In the genomic region with DNA sequence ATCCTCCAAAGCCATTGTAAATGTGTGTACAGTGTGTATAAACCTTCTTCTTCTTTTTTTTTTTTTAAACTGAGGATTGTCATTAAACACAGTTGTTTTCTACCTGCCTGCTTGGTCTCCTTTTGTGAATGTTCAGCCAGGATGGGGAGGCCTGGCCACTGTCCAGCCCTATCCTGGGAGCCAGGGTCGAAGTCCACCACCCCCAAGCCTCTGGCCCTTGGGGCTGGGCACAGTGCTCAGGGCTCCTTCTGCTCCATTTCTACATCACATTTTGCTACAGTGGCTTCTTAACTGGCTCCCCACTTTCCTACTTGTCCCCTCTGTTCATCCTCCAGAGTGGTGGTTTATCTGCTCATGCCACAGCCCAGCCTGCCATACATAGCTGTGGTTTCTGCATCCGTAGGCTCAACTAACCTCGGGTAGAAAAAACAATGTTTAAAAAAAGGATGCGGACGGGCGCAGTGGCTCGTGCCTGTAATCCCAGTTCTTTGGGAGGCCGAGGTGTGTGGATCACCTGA, we compare ENCODE assay signal across 1 cellular context.
TF ChIP-seq lines count a peak whose summit lies in the region.

No MANE protein-coding gene starts in this region.

TF ChIP-seq in HepG2, 621 proteins besides CTCF, POLR2A, EP300 and RAD21 (continued from another document):
- TF ChIP-seq ZSCAN9 (CRISPR knock-in tag; IDR thresholded peaks at IDR 0.05; ENCODE audit: borderline replicate concordance) (no peak), TCF7 (IDR thresholded peaks at IDR 0.05; ENCODE audit: low read depth) (no peak), CSRNP1 (CRISPR knock-in tag; IDR thresholded peaks at IDR 0.05) (no peak), MTA1 (CRISPR knock-in tag; IDR thresholded peaks at IDR 0.05; ENCODE audit: borderline replicate concordance) (peak; percentile 52; the same call in 1 of the 2 replicates), ZNF766 (CRISPR knock-in tag; IDR thresholded peaks at IDR 0.05; ENCODE audit: borderline replicate concordance) (no peak), ZNF629 (CRISPR knock-in tag; conservative IDR thresholded peaks at IDR 0.05) (no peak), XRCC5 (optimal IDR thresholded peaks at IDR 0.05; ENCODE audit: low read length) (no peak), ZBTB1 (CRISPR knock-in tag; IDR thresholded peaks at IDR 0.05; ENCODE audit: borderline replicate concordance) (no peak), MIER2 (CRISPR knock-in tag; IDR thresholded peaks at IDR 0.05) (0 out of 2 replicates have a peak, but pooled peaks have one; percentile 39), HMGA1 (CRISPR knock-in tag; conservative IDR thresholded peaks at IDR 0.05) (no peak), BRD4 (CRISPR knock-in tag; IDR thresholded peaks at IDR 0.05) (no peak), RBAK (CRISPR knock-in tag; IDR thresholded peaks at IDR 0.05) (no peak), RFX5 (IDR thresholded peaks at IDR 0.05; ENCODE audit: low read depth, low read length) (no peak), ZC3H4 (CRISPR knock-in tag; IDR thresholded peaks at IDR 0.05; ENCODE audit: borderline replicate concordance) (no peak), RARA (CRISPR knock-in tag; IDR thresholded peaks at IDR 0.05) (no peak), ZNF121 (CRISPR knock-in tag; IDR thresholded peaks at IDR 0.05) (peak; percentile 35; the same call in 1 of the 2 replicates), ZNF496 (CRISPR knock-in tag; IDR thresholded peaks at IDR 0.05; ENCODE audit: insufficient replicate concordance) (no peak), HDAC2 (CRISPR knock-in tag; IDR thresholded peaks at IDR 0.05) (peak; percentile 39; the same call in 1 of the 2 replicates), CEBPB (IDR thresholded peaks at IDR 0.05; ENCODE audit: borderline replicate concordance, low read depth, low read length) (no peak), SPEN (CRISPR knock-in tag; IDR thresholded peaks at IDR 0.05; ENCODE audit: low read depth) (no peak), RORA (CRISPR knock-in tag; IDR thresholded peaks at IDR 0.05) (peak; percentile 63; the same call in 1 of the 2 replicates), HMG20A (CRISPR knock-in tag; IDR thresholded peaks at IDR 0.05; ENCODE audit: borderline replicate concordance) (peak; percentile 40; the same call in 1 of the 2 replicates), ETV5 (CRISPR knock-in tag; IDR thresholded peaks at IDR 0.05; ENCODE audit: borderline replicate concordance) (no peak), ZNF546 (CRISPR knock-in tag; conservative IDR thresholded peaks at IDR 0.05) (no peak), ZFX (CRISPR knock-in tag; IDR thresholded peaks at IDR 0.05; ENCODE audit: low read depth) (peak; percentile 65), HDAC1 (CRISPR knock-in tag; IDR thresholded peaks at IDR 0.05) (0 out of 2 replicates have a peak, but pooled peaks have one; percentile 27), ARID5B (CRISPR knock-in tag; IDR thresholded peaks at IDR 0.05) (peak; percentile 37), RXRB (CRISPR knock-in tag; IDR thresholded peaks at IDR 0.05; ENCODE audit: borderline replicate concordance) (peak; percentile 51; the same call in 1 of the 2 replicates), MYNN (CRISPR knock-in tag; IDR thresholded peaks at IDR 0.05; ENCODE audit: low read depth) (no peak), KLF9 (CRISPR knock-in tag; IDR thresholded peaks at IDR 0.05; ENCODE audit: low read depth) (no peak), SNRNP70 (IDR thresholded peaks at IDR 0.05; ENCODE audit: low read depth, low read length) (no peak)
- TF ChIP-seq, protein P1, sequence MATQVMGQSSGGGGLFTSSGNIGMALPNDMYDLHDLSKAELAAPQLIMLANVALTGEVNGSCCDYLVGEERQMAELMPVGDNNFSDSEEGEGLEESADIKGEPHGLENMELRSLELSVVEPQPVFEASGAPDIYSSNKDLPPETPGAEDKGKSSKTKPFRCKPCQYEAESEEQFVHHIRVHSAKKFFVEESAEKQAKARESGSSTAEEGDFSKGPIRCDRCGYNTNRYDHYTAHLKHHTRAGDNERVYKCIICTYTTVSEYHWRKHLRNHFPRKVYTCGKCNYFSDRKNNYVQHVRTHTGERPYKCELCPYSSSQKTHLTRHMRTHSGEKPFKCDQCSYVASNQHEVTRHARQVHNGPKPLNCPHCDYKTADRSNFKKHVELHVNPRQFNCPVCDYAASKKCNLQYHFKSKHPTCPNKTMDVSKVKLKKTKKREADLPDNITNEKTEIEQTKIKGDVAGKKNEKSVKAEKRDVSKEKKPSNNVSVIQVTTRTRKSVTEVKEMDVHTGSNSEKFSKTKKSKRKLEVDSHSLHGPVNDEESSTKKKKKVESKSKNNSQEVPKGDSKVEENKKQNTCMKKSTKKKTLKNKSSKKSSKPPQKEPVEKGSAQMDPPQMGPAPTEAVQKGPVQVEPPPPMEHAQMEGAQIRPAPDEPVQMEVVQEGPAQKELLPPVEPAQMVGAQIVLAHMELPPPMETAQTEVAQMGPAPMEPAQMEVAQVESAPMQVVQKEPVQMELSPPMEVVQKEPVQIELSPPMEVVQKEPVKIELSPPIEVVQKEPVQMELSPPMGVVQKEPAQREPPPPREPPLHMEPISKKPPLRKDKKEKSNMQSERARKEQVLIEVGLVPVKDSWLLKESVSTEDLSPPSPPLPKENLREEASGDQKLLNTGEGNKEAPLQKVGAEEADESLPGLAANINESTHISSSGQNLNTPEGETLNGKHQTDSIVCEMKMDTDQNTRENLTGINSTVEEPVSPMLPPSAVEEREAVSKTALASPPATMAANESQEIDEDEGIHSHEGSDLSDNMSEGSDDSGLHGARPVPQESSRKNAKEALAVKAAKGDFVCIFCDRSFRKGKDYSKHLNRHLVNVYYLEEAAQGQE (IDR thresholded peaks at IDR 0.05; ENCODE audit: borderline replicate concordance in 1 of 2, low read depth in 1 of 2, low read length in 2 of 2): no peak
- TF ChIP-seq, protein P2, sequence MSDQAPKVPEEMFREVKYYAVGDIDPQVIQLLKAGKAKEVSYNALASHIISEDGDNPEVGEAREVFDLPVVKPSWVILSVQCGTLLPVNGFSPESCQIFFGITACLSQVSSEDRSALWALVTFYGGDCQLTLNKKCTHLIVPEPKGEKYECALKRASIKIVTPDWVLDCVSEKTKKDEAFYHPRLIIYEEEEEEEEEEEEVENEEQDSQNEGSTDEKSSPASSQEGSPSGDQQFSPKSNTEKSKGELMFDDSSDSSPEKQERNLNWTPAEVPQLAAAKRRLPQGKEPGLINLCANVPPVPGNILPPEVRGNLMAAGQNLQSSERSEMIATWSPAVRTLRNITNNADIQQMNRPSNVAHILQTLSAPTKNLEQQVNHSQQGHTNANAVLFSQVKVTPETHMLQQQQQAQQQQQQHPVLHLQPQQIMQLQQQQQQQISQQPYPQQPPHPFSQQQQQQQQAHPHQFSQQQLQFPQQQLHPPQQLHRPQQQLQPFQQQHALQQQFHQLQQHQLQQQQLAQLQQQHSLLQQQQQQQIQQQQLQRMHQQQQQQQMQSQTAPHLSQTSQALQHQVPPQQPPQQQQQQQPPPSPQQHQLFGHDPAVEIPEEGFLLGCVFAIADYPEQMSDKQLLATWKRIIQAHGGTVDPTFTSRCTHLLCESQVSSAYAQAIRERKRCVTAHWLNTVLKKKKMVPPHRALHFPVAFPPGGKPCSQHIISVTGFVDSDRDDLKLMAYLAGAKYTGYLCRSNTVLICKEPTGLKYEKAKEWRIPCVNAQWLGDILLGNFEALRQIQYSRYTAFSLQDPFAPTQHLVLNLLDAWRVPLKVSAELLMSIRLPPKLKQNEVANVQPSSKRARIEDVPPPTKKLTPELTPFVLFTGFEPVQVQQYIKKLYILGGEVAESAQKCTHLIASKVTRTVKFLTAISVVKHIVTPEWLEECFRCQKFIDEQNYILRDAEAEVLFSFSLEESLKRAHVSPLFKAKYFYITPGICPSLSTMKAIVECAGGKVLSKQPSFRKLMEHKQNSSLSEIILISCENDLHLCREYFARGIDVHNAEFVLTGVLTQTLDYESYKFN (CRISPR knock-in tag; conservative IDR thresholded peaks at IDR 0.05): peak; percentile 73
- TF ChIP-seq, protein P3, sequence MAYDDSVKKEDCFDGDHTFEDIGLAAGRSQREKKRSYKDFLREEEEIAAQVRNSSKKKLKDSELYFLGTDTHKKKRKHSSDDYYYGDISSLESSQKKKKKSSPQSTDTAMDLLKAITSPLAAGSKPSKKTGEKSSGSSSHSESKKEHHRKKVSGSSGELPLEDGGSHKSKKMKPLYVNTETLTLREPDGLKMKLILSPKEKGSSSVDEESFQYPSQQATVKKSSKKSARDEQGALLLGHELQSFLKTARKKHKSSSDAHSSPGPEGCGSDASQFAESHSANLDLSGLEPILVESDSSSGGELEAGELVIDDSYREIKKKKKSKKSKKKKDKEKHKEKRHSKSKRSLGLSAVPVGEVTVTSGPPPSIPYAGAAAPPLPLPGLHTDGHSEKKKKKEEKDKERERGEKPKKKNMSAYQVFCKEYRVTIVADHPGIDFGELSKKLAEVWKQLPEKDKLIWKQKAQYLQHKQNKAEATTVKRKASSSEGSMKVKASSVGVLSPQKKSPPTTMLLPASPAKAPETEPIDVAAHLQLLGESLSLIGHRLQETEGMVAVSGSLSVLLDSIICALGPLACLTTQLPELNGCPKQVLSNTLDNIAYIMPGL (CRISPR knock-in tag; IDR thresholded peaks at IDR 0.05; ENCODE audit: borderline replicate concordance in 1 of 2, low read depth in 1 of 2): 0 out of 4 replicates have a peak, but pooled peaks of 1 of the 2 experiments have one; percentile 19
